2 cellular contexts compared by ENCODE assay signal in the genomic region with DNA sequence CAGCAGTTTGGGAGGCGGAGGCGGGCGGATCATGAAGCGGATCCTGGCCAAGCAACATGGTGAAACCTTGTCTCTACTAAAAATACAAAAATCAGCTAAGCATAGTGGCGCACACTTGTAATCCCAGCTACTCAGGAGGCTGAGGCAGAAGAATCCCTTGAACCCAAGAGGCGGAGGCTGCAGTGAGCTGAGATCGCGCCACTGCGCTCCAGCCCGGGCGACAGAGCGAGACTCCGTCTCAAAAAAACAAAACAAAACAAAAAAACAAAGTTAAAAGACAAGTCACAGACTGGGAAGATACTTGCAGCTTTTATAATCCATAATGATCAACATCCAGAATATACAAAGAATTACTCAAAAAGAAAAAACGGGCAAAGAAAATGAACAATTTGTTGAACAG. TPM values are rescaled to one million over a fixed set of nuclear protein-coding genes. Genes with fewer than 3 reads are reported as not detected.
"Had no signal": no experiment of that assay in that cellular context is flagged by ENCODE, and none has a peak within 500 bp of the region (broad histone marks: within the 10 kb centered on the region; RNA-seq: fewer than 3 reads in every experiment).

No MANE protein-coding gene starts in this region.

RNA-seq across cellular contexts. Expression of a gene that starts 57.2 kb away (rescaled TPM):
- total RNA-seq: activated B cell treated with CpG ODN at 0.5 μM for 24 hours, T-helper 17 cell had no signal
